ENCODE assay signal across 8 cellular contexts in genomic region chr2:72888438-72889202, GRCh38. TPM values are rescaled to one million over a fixed set of nuclear protein-coding genes. Genes with fewer than 3 reads are reported as not detected.
A peak's percentile ranks its signal among the peaks of the same experiment; 100 is the strongest.
DNase-seq lines count a peak whose midpoint lies in the region; ATAC-seq and TF ChIP-seq lines count a peak whose summit lies in the region.

No MANE protein-coding gene starts in this region.

- H4K20me1 ChIP-seq in SK-N-SH (ENCODE audit: insufficient read depth) (peaks cover 6% of the 10 kb centered on the region; the same call in 1 of the 2 replicates), hepatocyte (ENCODE audit: insufficient read depth, poor library complexity, severe bottlenecking) (no peaks in the 10 kb centered on the region), smooth muscle cell (ENCODE audit: low read depth) (peaks cover 13% of the 10 kb centered on the region)

- no peak for ATAC-seq in SK-N-SH treated with all-trans-retinoic acid at 6 μM for 48 hours

- no peaks in the 10 kb centered on the region for H3K79me2 ChIP-seq in SK-N-SH (ENCODE audit: insufficient read depth)
- no peaks in the 10 kb centered on the region for H3K79me2 ChIP-seq in hepatocyte
- no peaks in the 10 kb centered on the region for H3K79me2 ChIP-seq in smooth muscle cell (ENCODE audit: low read depth)

- TF ChIP-seq RAD21 in SK-N-SH (IDR thresholded peaks at IDR 0.05; ENCODE audit: low read length): no peak

- no peak for TF ChIP-seq CTCF in SK-N-SH (IDR thresholded peaks at IDR 0.05)
- no peak for TF ChIP-seq CTCF in VCaP (conservative IDR thresholded peaks at IDR 0.05)
- no peak for TF ChIP-seq CTCF in hepatocyte (IDR thresholded peaks at IDR 0.05; ENCODE audit: poor library complexity)
- no peak for TF ChIP-seq CTCF in smooth muscle cell (IDR thresholded peaks at IDR 0.05; ENCODE audit: borderline replicate concordance, insufficient read depth, poor library complexity, severe bottlenecking)

- peaks cover 3% of the 10 kb centered on the region for H3F3A ChIP-seq in SK-N-SH (replicated peaks; ENCODE audit: insufficient read depth)
- no peaks in the 10 kb centered on the region for H3F3A ChIP-seq in smooth muscle cell (ENCODE audit: low read depth)

- H3K9me2 ChIP-seq in SK-N-SH: no peaks in the 10 kb centered on the region
- H3K9me2 ChIP-seq in hepatocyte (replicated peaks; ENCODE audit: insufficient read depth): no peaks in the 10 kb centered on the region

- H3K9ac ChIP-seq in SK-N-SH (no peak overlapping the region), smooth muscle cell (ENCODE audit: low read depth) (no peak overlapping the region)

- H3K27ac ChIP-seq in SK-N-SH (ENCODE audit: low read depth in 2 of 2, low read length in 1 of 2) (no peak overlapping the region), VCaP (peak overlapping the region; percentile 95; the same call in 1 of the 2 replicates), hepatocyte (no peak overlapping the region), smooth muscle cell (ENCODE audit: low read depth) (no peak overlapping the region)

- H3K4me3 ChIP-seq in SK-N-SH (ENCODE audit: low read depth in 2 of 2, low read length in 1 of 2) (peak overlapping the region in 1 of 2 experiments; percentile 95; a peak in 3 of 4 replicates), hepatocyte (no peak overlapping the region), smooth muscle cell (no peak overlapping the region)

- WGBS in SK-N-SH (ENCODE audit: low lambda C conversion rate): 70% methylated on average over 11 of the region's 11 CpGs
- 88% methylated on average over 11 of the region's 11 CpGs for WGBS in hepatocyte (ENCODE audit: low lambda C conversion rate, missing lambda C conversion rate)
- 84% methylated on average over 11 of the region's 11 CpGs for WGBS in smooth muscle cell (ENCODE audit: low lambda C conversion rate)

- H3K27me3 ChIP-seq in SK-N-SH (ENCODE audit: insufficient read depth): no peaks in the 10 kb centered on the region
- H3K27me3 ChIP-seq in hepatocyte: no peaks in the 10 kb centered on the region
- no peaks in the 10 kb centered on the region for H3K27me3 ChIP-seq in smooth muscle cell (ENCODE audit: low read depth)

- no peak for TF ChIP-seq EP300 in SK-N-SH (IDR thresholded peaks at IDR 0.05; ENCODE audit: borderline replicate concordance in 1 of 2, low read depth in 1 of 2, low read length in 1 of 2)

- H3K4me2 ChIP-seq in SK-N-SH (peak overlapping the region; percentile 99), hepatocyte (peak overlapping the region; percentile 94), smooth muscle cell (peak overlapping the region; percentile 95)

- H2AFZ ChIP-seq in SK-N-SH (ENCODE audit: low read depth): no peak overlapping the region
- no peak overlapping the region for H2AFZ ChIP-seq in hepatocyte
- no peak overlapping the region for H2AFZ ChIP-seq in smooth muscle cell (ENCODE audit: low read depth)

- H3K9me3 ChIP-seq in SK-N-SH (no peaks in the 10 kb centered on the region), hepatocyte (ENCODE audit: low read depth) (no peaks in the 10 kb centered on the region), smooth muscle cell (replicated peaks; ENCODE audit: low read depth) (no peaks in the 10 kb centered on the region)

- peaks cover 0 to 12% of the 10 kb centered on the region in 2 experiments for H3K36me3 ChIP-seq in SK-N-SH (replicated peaks in 1 of 2; ENCODE audit: control insufficient read depth in 1 of 2, insufficient read depth in 2 of 2, low read length in 1 of 2)
- no peaks in the 10 kb centered on the region for H3K36me3 ChIP-seq in hepatocyte (replicated peaks; ENCODE audit: insufficient read depth, low read depth)
- H3K36me3 ChIP-seq in smooth muscle cell (ENCODE audit: low read depth): no peaks in the 10 kb centered on the region

- no peak for DNase-seq in SK-N-SH
- no peak for DNase-seq in hepatocyte (ENCODE audit: low spot score)
- no peak for DNase-seq in smooth muscle cell (lab: John Stamatoyannopoulos, UW; ENCODE audit: unreplicated experiment)
- no peak for DNase-seq in SK-N-DZ (ENCODE audit: low spot score)
- no peak for DNase-seq in UCSD-AML1 (lab: John Stamatoyannopoulos, UW; ENCODE audit: unreplicated experiment)
- DNase-seq in NCI-H2171 (lab: John Stamatoyannopoulos, UW): no peak

- H3K4me1 ChIP-seq in SK-N-SH (ENCODE audit: control insufficient read depth in 1 of 2, insufficient read depth in 2 of 2, low read depth in 1 of 2, low read length in 1 of 2) (peaks cover 6 to 12% of the 10 kb centered on the region in 2 experiments; a peak in 2 of 4 replicates), hepatocyte (ENCODE audit: insufficient read depth) (peaks cover 9% of the 10 kb centered on the region), smooth muscle cell (ENCODE audit: low read depth) (no peaks in the 10 kb centered on the region)

- CTCF ChIA-PET in SK-N-SH (lab: Yijun Ruan, JAX): interaction anchor here (0.6 to 10.6 kb wide), 48 partner anchors 9 to 1361 kb away, joined by 3 to 173 read pairs (median 7); partner anchors contain the start of gene EMX1

- POLR2A ChIA-PET in SK-N-SH (lab: Yijun Ruan, JAX): no interaction called here

TF ChIP-seq in SK-N-SH, 30 proteins besides CTCF, POLR2A, EP300 and RAD21 (continues in another document):
- no peak for TF ChIP-seq CHD2 (IDR thresholded peaks at IDR 0.05; ENCODE audit: low read length, partially characterized antibody)
- TF ChIP-seq YY1 (IDR thresholded peaks at IDR 0.05; ENCODE audit: low read depth): no peak
- TF ChIP-seq EZH2phosphoT487 (IDR thresholded peaks at IDR 0.05; ENCODE audit: borderline replicate concordance, low read depth): no peak
- no peak for TF ChIP-seq RXRA (IDR thresholded peaks at IDR 0.05; ENCODE audit: borderline replicate concordance, low read depth)
- no peak for TF ChIP-seq RCOR1 (IDR thresholded peaks at IDR 0.05; ENCODE audit: low read length)
- TF ChIP-seq GATA2 (CRISPR knock-in tag; IDR thresholded peaks at IDR 0.05): no peak
- TF ChIP-seq FOSL2 (IDR thresholded peaks at IDR 0.05; ENCODE audit: borderline replicate concordance, low read depth): no peak
- no peak for TF ChIP-seq MAX (IDR thresholded peaks at IDR 0.05; ENCODE audit: low read depth)

TF ChIP-seq in SK-N-SH treated with all-trans-retinoic acid at 6 μM for 48 hours, 23 proteins besides CTCF, POLR2A, EP300 and RAD21 (continues in another document):
- TF ChIP-seq GLIS3 (CRISPR knock-in tag; IDR thresholded peaks at IDR 0.05): no peak
- TF ChIP-seq ISL1 (CRISPR knock-in tag; IDR thresholded peaks at IDR 0.05): no peak
- TF ChIP-seq ESRRG (CRISPR knock-in tag; IDR thresholded peaks at IDR 0.05): no peak
- TF ChIP-seq ARNTL (CRISPR knock-in tag; IDR thresholded peaks at IDR 0.05; ENCODE audit: borderline replicate concordance, low read depth): no peak
- no peak for TF ChIP-seq ZFP3 (CRISPR knock-in tag; IDR thresholded peaks at IDR 0.05)
- TF ChIP-seq CSDC2 (CRISPR knock-in tag; IDR thresholded peaks at IDR 0.05): no peak
- no peak for TF ChIP-seq TOX (CRISPR knock-in tag; IDR thresholded peaks at IDR 0.05; ENCODE audit: borderline replicate concordance)
- TF ChIP-seq CSRNP3 (CRISPR knock-in tag; IDR thresholded peaks at IDR 0.05): no peak
- TF ChIP-seq ZNF565 (CRISPR knock-in tag; conservative IDR thresholded peaks at IDR 0.05; ENCODE audit: low read depth): no peak

RNA-seq across cellular contexts. Expression of gene SPR, which starts 1.4 kb away (rescaled TPM):
- polyA plus RNA-seq in SK-N-SH (2012; rRNA removed): 25.7 and 27.5 TPM in 2 replicates
- 27.8 and 30.1 TPM in 2 replicates for polyA plus RNA-seq in SK-N-SH (2012; cell fraction: cytosol; rRNA removed)
- polyA plus RNA-seq in SK-N-SH (2012; cell fraction: nucleus; rRNA removed): 15.1 and 18.6 TPM in 2 replicates
- 44.8 and 48.3 TPM in 2 replicates for total RNA-seq in hepatocyte
- polyA plus RNA-seq in hepatocyte: 55.3 and 63.3 TPM in 2 replicates
- 4.1 and 8.4 TPM in 2 replicates for total RNA-seq in smooth muscle cell
- 13.2 and 15.8 TPM in 2 replicates for polyA plus RNA-seq in smooth muscle cell
- polyA plus RNA-seq in SK-N-DZ (2014; cell fraction: cytosol; rRNA removed): 7.3 and 8.6 TPM in 2 replicates
- 3.8 and 5.1 TPM in 2 replicates for polyA plus RNA-seq in SK-N-DZ (2014; cell fraction: nucleus; rRNA removed)

RNA-seq across cellular contexts. Expression of gene EMX1, which starts 28.7 kb away (rescaled TPM):
- polyA plus RNA-seq in SK-N-SH (2012; rRNA removed) (not detected in 2 replicates), hepatocyte (0.16 and 0.34 TPM in 2 replicates), smooth muscle cell (not detected in 2 replicates)
- not detected in 2 replicates for polyA plus RNA-seq in SK-N-SH (2012; cell fraction: cytosol; rRNA removed)
- polyA plus RNA-seq in SK-N-SH (2012; cell fraction: nucleus; rRNA removed): not detected in 2 replicates
- total RNA-seq in hepatocyte (0.12 and 1.2 TPM in 2 replicates), smooth muscle cell (not detected in 2 replicates)
- not detected in 2 replicates for polyA plus RNA-seq in SK-N-DZ (2014; cell fraction: cytosol; rRNA removed)
- 0.63 TPM in 1 of 2 replicates, not detected in the other for polyA plus RNA-seq in SK-N-DZ (2014; cell fraction: nucleus; rRNA removed)
